In genomic region chr6:167373042-167373661, GRCh38 we compare ENCODE assay signal across 7 cellular contexts. TPM values are rescaled to one million over a fixed set of nuclear protein-coding genes. Genes with fewer than 3 reads are reported as not detected.
"Had no signal": no experiment of that assay in that cellular context is flagged by ENCODE, and none has a peak within 500 bp of the region (broad histone marks: within the 10 kb centered on the region; RNA-seq: fewer than 3 reads in every experiment).

No MANE protein-coding gene starts in this region.

RNA-seq across cellular contexts. Expression of gene TTLL2, which starts 48.3 kb away (rescaled TPM):
- total RNA-seq: K562, M059J, PC-3, Right ventricle myocardium inferior, RPMI7951, SJCRH30, SK-MEL-5 had no signal
- polyA plus RNA-seq: K562 had no signal
